ENCODE assay signal across 10 cellular contexts in the genomic region with DNA sequence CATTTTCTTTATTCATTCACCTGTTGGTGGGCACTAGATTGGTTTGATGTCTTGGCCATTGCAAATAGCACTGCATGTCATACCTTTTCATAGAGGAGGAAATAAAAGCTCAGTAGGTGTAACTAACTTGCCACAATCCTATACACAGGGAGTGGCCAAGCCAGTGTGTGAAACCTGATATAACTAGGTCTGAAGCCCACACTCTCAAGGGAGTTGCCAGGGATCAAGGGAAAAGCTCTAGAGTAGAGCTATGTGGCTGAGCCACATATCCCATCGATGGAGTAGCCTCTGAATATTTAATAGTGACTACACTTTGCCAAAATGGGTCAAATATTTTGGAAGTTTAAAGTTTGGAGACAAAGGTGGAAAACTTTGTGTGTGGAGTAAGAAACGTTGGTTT.
"Had no signal": no experiment of that assay in that cellular context is flagged by ENCODE, and none has a peak within 500 bp of the region (broad histone marks: within the 10 kb centered on the region; RNA-seq: fewer than 3 reads in every experiment).

No MANE protein-coding gene starts in this region.

- ATAC-seq: HepG2 had no signal

- H3K4me3 Mint-ChIP-seq: H9, HFFc6, IgD-negative memory B cell had no signal

- DNase-seq: GM23248, GOT3, H9, HCEC 1CT, HFFc6, KBM-7 had no signal

- H3K27me3 Mint-ChIP-seq: IgD-negative memory B cell had no signal

- H3K27ac ChIP-seq: GM23248, HL-60 had no signal

- H3K4me1 Mint-ChIP-seq: IgD-negative memory B cell had no signal

- H2AFZ ChIP-seq: GM23248 had no signal

- H3K4me3 ChIP-seq: GM23248 had no signal

- H3K27ac Mint-ChIP-seq: HFFc6, IgD-negative memory B cell had no signal

- H3K36me3 Mint-ChIP-seq: IgD-negative memory B cell had no signal

- H3K9ac ChIP-seq: GM23248 had no signal

- H3K9me3 Mint-ChIP-seq: H9, HFFc6 had no signal

- FAIRE-seq: H54, HepG2 had no signal
